8 cellular contexts compared by ENCODE assay signal in the genomic region with DNA sequence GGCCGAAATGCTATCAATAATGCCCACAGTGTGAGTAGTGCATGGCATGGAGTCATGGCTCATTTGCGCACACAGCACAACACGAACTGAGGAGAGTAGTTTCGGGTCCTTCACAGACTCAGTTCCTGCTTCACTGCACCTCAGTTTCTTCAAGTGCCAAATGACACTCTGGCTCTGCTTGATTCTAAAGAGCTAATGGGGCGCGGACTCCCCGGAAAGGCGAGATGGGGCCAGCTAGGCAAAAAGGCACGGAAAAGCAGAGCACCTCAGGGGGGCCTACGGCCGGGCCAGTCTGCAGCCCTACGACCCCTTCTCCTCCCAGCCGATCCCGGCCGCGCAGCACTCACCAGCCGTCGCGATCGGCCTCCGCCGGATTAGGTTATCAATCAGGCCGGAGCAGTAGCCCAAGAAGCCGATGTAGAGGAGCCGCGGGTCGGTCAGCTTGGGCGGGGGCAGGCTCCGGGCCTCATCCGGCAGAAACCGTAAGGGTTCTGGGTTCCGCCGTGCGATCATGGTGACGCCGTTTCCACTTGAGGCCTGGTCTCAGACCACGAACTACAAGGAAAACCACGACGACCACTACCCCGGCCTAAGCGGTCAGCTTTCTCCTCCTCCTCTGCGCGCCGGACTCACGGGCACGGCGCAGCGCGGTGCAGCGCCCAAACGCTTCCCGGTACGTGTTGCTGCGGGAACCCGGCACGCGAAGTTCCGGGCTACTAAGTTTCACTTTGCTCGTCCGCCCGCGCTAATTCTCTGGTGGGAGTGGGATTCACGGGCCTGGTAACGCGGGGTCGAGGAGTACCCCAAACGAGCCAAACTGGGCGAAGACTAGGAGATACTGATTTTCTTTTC. TPM values are rescaled to one million over a fixed set of nuclear protein-coding genes. Genes with fewer than 3 reads are reported as not detected.
DNase-seq lines count a peak whose midpoint lies in the region; FAIRE-seq and TF ChIP-seq lines count a peak whose summit lies in the region.

A gene (minus strand): TSS at position 631 of the 852 bp plus-strand sequence. CDS start 118 bp downstream, at position 513.

- peak within 1 kb of the TSS; percentile 96 for H3K4me3 ChIP-seq in SK-N-MC

- H3K36me3 ChIP-seq in ES-I3 (ENCODE audit: insufficient read depth, low read length) = no peaks in the 10 kb centered on the region
- peaks cover 24% of the 10 kb centered on the region for H3K36me3 ChIP-seq in SK-N-MC (ENCODE audit: insufficient read depth, low read length)

- no peak for FAIRE-seq in H54 (lab: Jason Lieb, UNC)

- peak; percentile 95 for TF ChIP-seq POLR2A in H54 (IDR thresholded peaks at IDR 0.05; ENCODE audit: low read depth, low read length)

- peaks cover 12% of the 10 kb centered on the region; the same call in 1 of the 2 replicates for H3K4me1 ChIP-seq in ES-I3 (ENCODE audit: insufficient read depth, low read length)

- H3K9ac ChIP-seq in ES-I3 (ENCODE audit: low read depth, low read length) (peak within 1 kb of the TSS; percentile 91), SK-N-MC (ENCODE audit: insufficient read length) (peak within 1 kb of the TSS; percentile 93)

- peak; percentile 79 for DNase-seq in H54 (ENCODE audit: insufficient read length, low spot score)
- peak; percentile 78 for DNase-seq in M059J (ENCODE audit: low read depth)
- no peak for DNase-seq in SK-N-MC (ENCODE audit: low read depth, low spot score)
- peak; percentile 68 for DNase-seq in activated naive CD4-positive, alpha-beta T cell treated with anti-CD3 and anti-CD28 coated beads, Interleukin-2, amount 50 U/mL, for 16 hours
- DNase-seq in globus pallidus (ENCODE audit: low spot score) = peak; percentile 78
- peak in 54 of 56 donors; percentile 26 to 87 (median 70) for DNase-seq in nucleus accumbens (lab: John Stamatoyannopoulos, UW)
- peak; percentile 24 to 84 (median 72) for DNase-seq in substantia nigra (lab: John Stamatoyannopoulos, UW)

- H3K9me3 ChIP-seq in ES-I3 (ENCODE audit: control insufficient read depth, insufficient read depth, low read length) (no peaks in the 10 kb centered on the region), SK-N-MC (ENCODE audit: low read depth, low read length) (no peaks in the 10 kb centered on the region)

- H3K27ac ChIP-seq in SK-N-MC (peak within 1 kb of the TSS; percentile 48), substantia nigra (ENCODE audit: low read depth, low read length, poor library complexity, severe bottlenecking) (peak within 1 kb of the TSS; percentile 78)

RNA-seq across cellular contexts. Expression of the gene that starts here (rescaled TPM):
- total RNA-seq in M059J (2014; rRNA removed; shearing (Covaris generic)) = 168 and 218 TPM in 2 replicates
